ENCODE assay signal across 1 cellular context in genomic region chr2:219541611-219542180, GRCh38.
A peak's percentile ranks its signal among the peaks of the same experiment; 100 is the strongest.
TF ChIP-seq lines count a peak whose summit lies in the region.

No MANE protein-coding gene starts in this region.

TF ChIP-seq in HepG2, 621 proteins besides CTCF, POLR2A, EP300 and RAD21 (continued from another document and continues in another):
- TF ChIP-seq ZNF646 (CRISPR knock-in tag; IDR thresholded peaks at IDR 0.05) (0 out of 2 replicates have a peak, but pooled peaks have one; percentile 15), NBN (conservative IDR thresholded peaks at IDR 0.05) (no peak), KAT8 (CRISPR knock-in tag; IDR thresholded peaks at IDR 0.05) (peak; percentile 63; the same call in 1 of the 2 replicates), ZNF280D (CRISPR knock-in tag; IDR thresholded peaks at IDR 0.05) (0 out of 2 replicates have a peak, but pooled peaks have one; percentile 46), ZNF350 (CRISPR knock-in tag; IDR thresholded peaks at IDR 0.05; ENCODE audit: borderline replicate concordance, low read depth) (peak; percentile 86; the same call in 1 of the 2 replicates), LBX2 (CRISPR knock-in tag; IDR thresholded peaks at IDR 0.05; ENCODE audit: borderline replicate concordance) (peak; percentile 87), ZNF740 (CRISPR knock-in tag; IDR thresholded peaks at IDR 0.05) (peak; percentile 61), ZNF850 (CRISPR knock-in tag; conservative IDR thresholded peaks at IDR 0.05) (no peak), MYNN (CRISPR knock-in tag; IDR thresholded peaks at IDR 0.05; ENCODE audit: low read depth) (no peak), BCL6 (CRISPR knock-in tag; IDR thresholded peaks at IDR 0.05) (peak; percentile 51; the same call in 1 of the 2 replicates), MXD3 (CRISPR knock-in tag; IDR thresholded peaks at IDR 0.05) (peak; percentile 86; the same call in 1 of the 2 replicates), MEF2D (CRISPR knock-in tag; IDR thresholded peaks at IDR 0.05) (peak; percentile 87), RARG (CRISPR knock-in tag; IDR thresholded peaks at IDR 0.05; ENCODE audit: low read depth) (no peak), NCOR1 (IDR thresholded peaks at IDR 0.05; ENCODE audit: borderline replicate concordance, low read length) (no peak), ZNF580 (CRISPR knock-in tag; IDR thresholded peaks at IDR 0.05; ENCODE audit: borderline replicate concordance, low read depth) (peak; percentile 54; the same call in 1 of the 2 replicates), ZNF33A (CRISPR knock-in tag; IDR thresholded peaks at IDR 0.05; ENCODE audit: borderline replicate concordance) (no peak), SOX5 (CRISPR knock-in tag; IDR thresholded peaks at IDR 0.05; ENCODE audit: borderline replicate concordance) (peak; percentile 31; the same call in 1 of the 2 replicates), POLR2AphosphoS2 (IDR thresholded peaks at IDR 0.05; ENCODE audit: low read depth, low read length) (no peak), NR2F2 (IDR thresholded peaks at IDR 0.05; ENCODE audit: borderline replicate concordance, low read depth) (no peak), ATRX (CRISPR knock-in tag; IDR thresholded peaks at IDR 0.05; ENCODE audit: borderline replicate concordance) (no peak), ZSCAN30 (CRISPR knock-in tag; IDR thresholded peaks at IDR 0.05) (no peak), ZBTB37 (CRISPR knock-in tag; IDR thresholded peaks at IDR 0.05) (no peak), ZNF138 (CRISPR knock-in tag; IDR thresholded peaks at IDR 0.05; ENCODE audit: low read depth) (0 out of 2 replicates have a peak, but pooled peaks have one; percentile 89), RXRB (CRISPR knock-in tag; IDR thresholded peaks at IDR 0.05; ENCODE audit: borderline replicate concordance) (peak; percentile 52; the same call in 1 of the 2 replicates), ZBTB8A (CRISPR knock-in tag; IDR thresholded peaks at IDR 0.05; ENCODE audit: borderline replicate concordance, low read depth) (peak; percentile 81; the same call in 1 of the 2 replicates), NR1H2 (CRISPR knock-in tag; IDR thresholded peaks at IDR 0.05; ENCODE audit: borderline replicate concordance, low read depth) (no peak), NFRKB (IDR thresholded peaks at IDR 0.05) (no peak), ATF1 (CRISPR knock-in tag; IDR thresholded peaks at IDR 0.05) (no peak), SNAPC4 (CRISPR knock-in tag; IDR thresholded peaks at IDR 0.05) (no peak), ZFP82 (CRISPR knock-in tag; IDR thresholded peaks at IDR 0.05; ENCODE audit: borderline replicate concordance) (peak; percentile 82; the same call in 1 of the 2 replicates), SKI (IDR thresholded peaks at IDR 0.05; ENCODE audit: partially characterized antibody) (peak; percentile 57), MEIS1 (CRISPR knock-in tag; IDR thresholded peaks at IDR 0.05; ENCODE audit: borderline replicate concordance) (peak; percentile 97), SIX4 (CRISPR knock-in tag; IDR thresholded peaks at IDR 0.05) (no peak), BRD4 (CRISPR knock-in tag; IDR thresholded peaks at IDR 0.05) (0 out of 2 replicates have a peak, but pooled peaks have one; percentile 60), ARID3A (IDR thresholded peaks at IDR 0.05; ENCODE audit: low read depth, low read length) (no peak), ZNF720 (CRISPR knock-in tag; IDR thresholded peaks at IDR 0.05) (no peak), CBX1 (IDR thresholded peaks at IDR 0.05; ENCODE audit: low read depth) (peak; percentile 91), ZNF160 (CRISPR knock-in tag; IDR thresholded peaks at IDR 0.05) (no peak), EEA1 (CRISPR knock-in tag; IDR thresholded peaks at IDR 0.05; ENCODE audit: borderline replicate concordance) (no peak), KDM2A (CRISPR knock-in tag; IDR thresholded peaks at IDR 0.05; ENCODE audit: borderline replicate concordance, low read depth) (peak; percentile 91)
